ENCODE assay signal across 1 cellular context in genomic region chr19:50477751-50478515, GRCh38.
TF ChIP-seq lines count a peak whose summit lies in the region.

No MANE protein-coding gene starts in this region.

TF ChIP-seq in HCT116, 20 proteins besides CTCF, POLR2A, EP300 and RAD21:
- no peak for TF ChIP-seq EZH2phosphoT487 (IDR thresholded peaks at IDR 0.05; ENCODE audit: borderline replicate concordance)
- TF ChIP-seq SIN3A (IDR thresholded peaks at IDR 0.05; ENCODE audit: low read depth), result no peak
- TF ChIP-seq ELF1 (IDR thresholded peaks at IDR 0.05; ENCODE audit: borderline replicate concordance, low read depth), result no peak
- TF ChIP-seq CBX3 (IDR thresholded peaks at IDR 0.05; ENCODE audit: low read depth), result no peak
- TF ChIP-seq ZFX (IDR thresholded peaks at IDR 0.05), result no peak
- TF ChIP-seq MAX (IDR thresholded peaks at IDR 0.05), result no peak
- TF ChIP-seq TCF7L2 (IDR thresholded peaks at IDR 0.05; ENCODE audit: borderline replicate concordance, extremely low read depth, insufficient read depth, insufficient read length), result no peak
- TF ChIP-seq ZNF274 (IDR thresholded peaks at IDR 0.05; ENCODE audit: low read depth, low read length), result no peak
- TF ChIP-seq POLR2AphosphoS5 (IDR thresholded peaks at IDR 0.05; ENCODE audit: low read depth, low read length), result no peak
- TF ChIP-seq JUND (IDR thresholded peaks at IDR 0.05), result no peak
- TF ChIP-seq, protein P1, sequence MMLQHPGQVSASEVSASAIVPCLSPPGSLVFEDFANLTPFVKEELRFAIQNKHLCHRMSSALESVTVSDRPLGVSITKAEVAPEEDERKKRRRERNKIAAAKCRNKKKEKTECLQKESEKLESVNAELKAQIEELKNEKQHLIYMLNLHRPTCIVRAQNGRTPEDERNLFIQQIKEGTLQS (IDR thresholded peaks at IDR 0.05), result no peak
- no peak for TF ChIP-seq CEBPB (IDR thresholded peaks at IDR 0.05; ENCODE audit: low read depth)
